Comparison of ENCODE assay signal across 1 cellular context in genomic region chr18:78925193-78925540, GRCh38.
TF ChIP-seq lines count a peak whose summit lies in the region.

No MANE protein-coding gene starts in this region.

TF ChIP-seq in H1, 55 proteins besides CTCF, POLR2A, EP300 and RAD21:
- TF ChIP-seq SIRT6 (IDR thresholded peaks at IDR 0.05; ENCODE audit: low read length) (no peak), TAF1 (IDR thresholded peaks at IDR 0.05; ENCODE audit: low read depth, low read length) (no peak), CBX5 (IDR thresholded peaks at IDR 0.05; ENCODE audit: low read depth, low read length) (no peak), SUZ12 (IDR thresholded peaks at IDR 0.05; ENCODE audit: low read length) (no peak), CEBPB (IDR thresholded peaks at IDR 0.05; ENCODE audit: low read depth, low read length) (no peak), FOSL1 (IDR thresholded peaks at IDR 0.05; ENCODE audit: insufficient read depth, low read depth, low read length) (no peak)
